21 cellular contexts compared by ENCODE assay signal in genomic region chr11:46285173-46285572, GRCh38. TPM values are rescaled to one million over a fixed set of nuclear protein-coding genes. Genes with fewer than 3 reads are reported as not detected.
DNase-seq lines count a peak whose midpoint lies in the region; ATAC-seq and TF ChIP-seq lines count a peak whose summit lies in the region.
"Had no signal": no experiment of that assay in that cellular context is flagged by ENCODE, and none has a peak within 500 bp of the region (broad histone marks: within the 10 kb centered on the region; RNA-seq: fewer than 3 reads in every experiment).

No MANE protein-coding gene starts in this region.

- peaks cover 24% of the 10 kb centered on the region for H3K4me1 Mint-ChIP-seq in progenitor cell of endocrine pancreas (ENCODE audit: low read depth)
- H3K4me1 Mint-ChIP-seq: activated CD4-positive, alpha-beta T cell treated with anti-CD3 and anti-CD28 coated beads, Interleukin-2, amount 10 ng/mL, durations not matched to agents 24 days and 14 days; immature natural killer cell; memory B cell; neural crest cell had no signal

- H3K18ac ChIP-seq in IMR-90 (ENCODE audit: low read depth, low read length), result 0 out of 2 replicates have a peak overlapping the region, but pooled peaks have one; percentile 4

- peaks cover 27% of the 10 kb centered on the region for H3K36me3 ChIP-seq in IMR-90 (ENCODE audit: control insufficient read depth, insufficient read depth, low read length)
- H3K36me3 ChIP-seq in urinary bladder (ENCODE audit: insufficient read depth), result no peaks in the 10 kb centered on the region
- H3K36me3 ChIP-seq in WERI-Rb-1, result no peaks in the 10 kb centered on the region
- H3K36me3 ChIP-seq: thoracic aorta had no signal

- H2BK15ac ChIP-seq in IMR-90 (ENCODE audit: low read depth, low read length), result no peak overlapping the region; the same call in 2 of the 3 replicates

- H3K4me3 ChIP-seq in IMR-90 (ENCODE audit: insufficient read depth, low read depth, low read length), result no peak overlapping the region
- no peak overlapping the region for H3K4me3 ChIP-seq in urinary bladder (ENCODE audit: low read depth, low read length)
- no peak overlapping the region for H3K4me3 ChIP-seq in WERI-Rb-1 (ENCODE audit: low read depth, low read length)

- no TSS peak for BruUV-seq in IMR-90 (replicated peaks; lab: Mats Ljungman, UMichigan)

- H3K79me1 ChIP-seq in IMR-90 (ENCODE audit: low read depth in 1 of 2, low read length in 2 of 2), result peaks cover 3 to 74% of the 10 kb centered on the region in 2 experiments; a peak in 3 of 4 replicates

- peak overlapping the region; percentile 92 for H3K27ac ChIP-seq in IMR-90 (ENCODE audit: insufficient read depth, low read length)
- H3K27ac ChIP-seq in urinary bladder (ENCODE audit: low read depth), result peak overlapping the region; percentile 42
- H3K27ac ChIP-seq in WERI-Rb-1, result no peak overlapping the region
- H3K27ac ChIP-seq: C4-2B, thoracic aorta had no signal

- H3K9me3 ChIP-seq in IMR-90 (ENCODE audit: control insufficient read depth, insufficient read depth, low read length), result no peaks in the 10 kb centered on the region
- no peaks in the 10 kb centered on the region for H3K9me3 ChIP-seq in WERI-Rb-1 (ENCODE audit: severe bottlenecking)
- H3K9me3 ChIP-seq: thoracic aorta had no signal

- H3K4me1 ChIP-seq in IMR-90 (ENCODE audit: control insufficient read depth, insufficient read depth, low read length), result peaks cover 35% of the 10 kb centered on the region
- no peaks in the 10 kb centered on the region for H3K4me1 ChIP-seq in urinary bladder (ENCODE audit: insufficient read depth)

- H3K9me3 Mint-ChIP-seq in progenitor cell of endocrine pancreas (ENCODE audit: low read depth), result no peaks in the 10 kb centered on the region
- H3K9me3 Mint-ChIP-seq: activated CD4-positive, alpha-beta T cell treated with anti-CD3 and anti-CD28 coated beads, Interleukin-2, amount 10 ng/mL, durations not matched to agents 24 days and 14 days; immature natural killer cell; memory B cell; neural crest cell had no signal

- no peak overlapping the region for H3K4me3 Mint-ChIP-seq in progenitor cell of endocrine pancreas (ENCODE audit: low read depth)
- H3K4me3 Mint-ChIP-seq: activated CD4-positive, alpha-beta T cell treated with anti-CD3 and anti-CD28 coated beads, Interleukin-2, amount 10 ng/mL, durations not matched to agents 24 days and 14 days; immature natural killer cell; memory B cell; neural crest cell had no signal

- peaks cover 37% of the 10 kb centered on the region for H3K9me1 ChIP-seq in IMR-90 (ENCODE audit: insufficient read depth, low read length)

- dilution Hi-C loops in IMR-90 (cut with HindIII; ENCODE audit: low sequenced_read_pairs, unreplicated experiment), result no loop called here

- no peak for TF ChIP-seq RAD21 in IMR-90 (IDR thresholded peaks at IDR 0.05; ENCODE audit: low read length)

- in situ Hi-C loops in IMR-90 (cut with MboI; ENCODE audit: low sequenced_read_pairs), result no loop called here

- TF ChIP-seq CTCF in IMR-90 (conservative IDR thresholded peaks at IDR 0.05; ENCODE audit: low read depth, low read length) (no peak), progenitor cell of endocrine pancreas (IDR thresholded peaks at IDR 0.05; ENCODE audit: unreplicated experiment) (no peak), WERI-Rb-1 (IDR thresholded peaks at IDR 0.05; ENCODE audit: low read depth, low read length) (no peak)

- intact Hi-C loops in IMR-90 (cut with micrococcal nuclease), result no loop called here
- intact Hi-C loops in left cardiac atrium (cut with DNase I), result no loop called here

- H2BK120ac ChIP-seq in IMR-90 (ENCODE audit: low read depth, low read length), result peak overlapping the region; percentile 51

- peak overlapping the region; percentile 70 for H3K14ac ChIP-seq in IMR-90 (replicated peaks; ENCODE audit: low read depth, low read length)

- peak overlapping the region; percentile 71 for H3K4ac ChIP-seq in IMR-90 (ENCODE audit: low read depth, low read length)

- peaks cover 83% of the 10 kb centered on the region for H4K20me1 ChIP-seq in IMR-90 (ENCODE audit: insufficient read depth, low read length)

- H2AK9ac ChIP-seq in IMR-90 (replicated peaks; ENCODE audit: low read depth, low read length, poor library complexity), result peak overlapping the region; percentile 75

- H2AFZ ChIP-seq in IMR-90 (replicated peaks; ENCODE audit: low read length, poor library complexity), result peak overlapping the region; percentile 58

- peaks cover 6% of the 10 kb centered on the region for H3K27me3 Mint-ChIP-seq in progenitor cell of endocrine pancreas

- H2BK5ac ChIP-seq in IMR-90 (ENCODE audit: low read depth, low read length, poor library complexity, severe bottlenecking), result peak overlapping the region; percentile 84

- H4K8ac ChIP-seq in IMR-90 (ENCODE audit: low read depth in 2 of 2, low read length in 2 of 2), result peak overlapping the region in 1 of 2 experiments; percentile 69; a peak in 2 of 4 replicates

- H4K91ac ChIP-seq in IMR-90 (ENCODE audit: insufficient read depth, low read depth, low read length), result peak overlapping the region; percentile 33

- peak overlapping the region; percentile 21; the same call in 1 of the 2 replicates for H3K56ac ChIP-seq in IMR-90 (ENCODE audit: extremely low read depth, insufficient read depth, low read length)

- POLR2A ChIA-PET in IMR-90 (lab: Charles Lee; ENCODE audit: unreplicated experiment), result no interaction called here

- H2AK5ac ChIP-seq in IMR-90 (ENCODE audit: low read depth, low read length), result peak overlapping the region; percentile 48

- H3K27ac Mint-ChIP-seq in progenitor cell of endocrine pancreas, result peak overlapping the region; percentile 69
- H3K27ac Mint-ChIP-seq: activated CD4-positive, alpha-beta T cell treated with anti-CD3 and anti-CD28 coated beads, Interleukin-2, amount 10 ng/mL, durations not matched to agents 24 days and 14 days; immature natural killer cell; memory B cell had no signal

- no CpG with 5 or more reads among the region's 3 CpGs for WGBS in IMR-90 (ENCODE audit: extremely low coverage in 2 of 2, insufficient read length in 1 of 2), 2 experiments
- 70% methylated on average over 3 of the region's 3 CpGs for WGBS in urinary bladder

- H3K23ac ChIP-seq in IMR-90 (ENCODE audit: low read depth, low read length), result peak overlapping the region; percentile 64

- ATAC-seq in IMR-90 (ENCODE audit: low read depth) (peak; percentile 19), left cardiac atrium (peak; percentile 5 to 55), GM18868 (IDR thresholded peaks at IDR 0.05; ENCODE audit: unreplicated experiment) (no peak)

- H3K9ac ChIP-seq in IMR-90 (ENCODE audit: low read depth, low read length), result 0 out of 2 replicates have a peak overlapping the region, but pooled peaks have one; percentile 17

- H3K36me3 Mint-ChIP-seq in progenitor cell of endocrine pancreas (ENCODE audit: insufficient read depth), result no peaks in the 10 kb centered on the region
- H3K36me3 Mint-ChIP-seq: immature natural killer cell, memory B cell had no signal

- no peak overlapping the region for H4K5ac ChIP-seq in IMR-90 (ENCODE audit: low read depth, low read length)

- peak overlapping the region; percentile 86 for H3K4me2 ChIP-seq in IMR-90 (ENCODE audit: low read depth, low read length)

- peak overlapping the region; percentile 43 for H2BK20ac ChIP-seq in IMR-90 (ENCODE audit: low read depth, low read length)

- TF ChIP-seq POLR2A in IMR-90 (IDR thresholded peaks at IDR 0.05; ENCODE audit: low read depth, low read length), result no peak

- H3K27me3 ChIP-seq in IMR-90 (ENCODE audit: control insufficient read depth, insufficient read depth, low read length), result no peaks in the 10 kb centered on the region
- no peaks in the 10 kb centered on the region for H3K27me3 ChIP-seq in WERI-Rb-1 (ENCODE audit: insufficient read depth, low read depth, severe bottlenecking)

- no peak for DNase-seq in IMR-90
- DNase-seq in left cardiac atrium, result no peak
- DNase-seq in progenitor cell of endocrine pancreas (ENCODE audit: low spot score, unreplicated experiment), result no peak
- no peak for DNase-seq in NCI-H1930 (lab: John Stamatoyannopoulos, UW)
- DNase-seq in NCI-H2081 (lab: John Stamatoyannopoulos, UW), result no peak
- no peak for DNase-seq in WERI-Rb-1
- DNase-seq: activated CD4-positive, alpha-beta T cell treated with anti-CD3 and anti-CD28 coated beads, Interleukin-2, amount 10 ng/mL, durations not matched to agents 24 days and 14 days; activated naive CD4-positive, alpha-beta T cell treated with Interleukin-2 at 50 U/mL for 16 hours; DMS 273 treated with DMSO at 0.1 percent for 48 hours; H7; immature natural killer cell; Karpas-422; NCI-H82; retina; stimulated activated CD4-positive, alpha-beta T cell treated with anti-CD3 and anti-CD28 coated beads, Interleukin-2, amount 100 ng/mL, for 48 hours had no signal

- CTCF ChIA-PET in IMR-90 (lab: Yijun Ruan, JAX), result interaction anchor here (0.5 to 1.6 kb wide), 5 partner anchors 13 to 513 kb away, joined by 3 to 8 read pairs (median 5); no protein-coding TSS in a partner anchor

TF ChIP-seq in IMR-90, 13 proteins besides CTCF, POLR2A, EP300 and RAD21 (continues in another document):
- no peak for TF ChIP-seq FOS (IDR thresholded peaks at IDR 0.05; ENCODE audit: low read depth, low read length)
- TF ChIP-seq RCOR1 (IDR thresholded peaks at IDR 0.05; ENCODE audit: insufficient replicate concordance, low read length), result no peak
- no peak for TF ChIP-seq BHLHE40 (IDR thresholded peaks at IDR 0.05; ENCODE audit: low read depth, low read length)
- TF ChIP-seq MXI1 (IDR thresholded peaks at IDR 0.05; ENCODE audit: borderline replicate concordance, low read depth, low read length), result no peak
- TF ChIP-seq MAZ (IDR thresholded peaks at IDR 0.05; ENCODE audit: borderline replicate concordance, low read depth, low read length), result no peak
- no peak for TF ChIP-seq CHD1 (IDR thresholded peaks at IDR 0.05; ENCODE audit: low read depth, low read length)
- TF ChIP-seq USF2 (IDR thresholded peaks at IDR 0.05; ENCODE audit: low read depth, low read length), result no peak
- no peak for TF ChIP-seq RFX5 (IDR thresholded peaks at IDR 0.05; ENCODE audit: low read depth, low read length)
- no peak for TF ChIP-seq NFE2L2 (IDR thresholded peaks at IDR 0.05; ENCODE audit: low read depth, low read length)
- no peak for TF ChIP-seq CEBPB (IDR thresholded peaks at IDR 0.05; ENCODE audit: low read depth, low read length)

RNA-seq across cellular contexts. Expression of gene CREB3L1, which starts 7.7 kb away (rescaled TPM):
- total RNA-seq in IMR-90 (2012; rRNA removed) (8.1 and 10.0 TPM in 2 replicates), left cardiac atrium (10 to 100 TPM; 20.7 to 28.0 TPM), progenitor cell of endocrine pancreas (9.5 and 9.6 TPM in 2 replicates), urinary bladder (44.3 TPM)
- polyA plus RNA-seq in IMR-90 (2012; rRNA removed) (76.9 and 82.3 TPM in 2 replicates), urinary bladder (20.0 TPM)
- polyA plus RNA-seq in IMR-90 (2012; cell fraction: cytosol; rRNA removed), result 85.0 and 112 TPM in 2 replicates
- 50.1 and 52.2 TPM in 2 replicates for polyA plus RNA-seq in IMR-90 (2012; cell fraction: nucleus; rRNA removed; ENCODE audit: low replicate concordance)
- polyA plus RNA-seq: immature natural killer cell had no signal
